Comparison of ENCODE assay signal across 29 cellular contexts in the genomic region with DNA sequence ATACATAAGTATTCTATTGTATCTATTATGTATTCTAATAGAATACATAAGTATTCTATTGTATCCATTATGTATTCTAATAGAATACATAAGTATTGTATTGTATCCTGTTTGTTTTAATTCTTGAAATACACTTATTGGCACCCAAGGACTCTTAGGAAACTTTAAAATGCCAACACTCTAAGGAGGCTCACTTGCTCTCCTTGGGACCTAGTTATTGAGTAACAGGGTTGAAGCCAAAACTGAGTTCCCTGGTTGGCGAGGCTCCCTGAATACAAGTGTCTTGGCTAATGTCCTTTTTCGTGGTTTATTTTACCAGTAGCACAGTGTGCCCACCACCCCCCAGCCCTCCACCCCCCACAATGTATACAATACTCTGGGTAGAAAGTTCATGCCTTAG. TPM values are rescaled to one million over a fixed set of nuclear protein-coding genes. Genes with fewer than 3 reads are reported as not detected.
"Had no signal": no experiment of that assay in that cellular context is flagged by ENCODE, and none has a peak within 500 bp of the region (broad histone marks: within the 10 kb centered on the region; RNA-seq: fewer than 3 reads in every experiment).

No MANE protein-coding gene starts in this region.

- H3K4me3 Mint-ChIP-seq: immature natural killer cell; naive thymus-derived CD4-positive, alpha-beta T cell; nephron; neural progenitor cell; stimulated activated effector memory CD8-positive, alpha-beta T cell treated with anti-CD3 and anti-CD28 coated beads, Interleukin-12 subunit alpha, Interleukin-12 subunit beta, amount 100 ng/mL, for 72 hours had no signal

- ATAC-seq: heart right ventricle; naive thymus-derived CD4-positive, alpha-beta T cell; right cardiac atrium; stimulated activated effector memory CD8-positive, alpha-beta T cell treated with anti-CD3 and anti-CD28 coated beads, Interleukin-12 subunit alpha, Interleukin-12 subunit beta, amount 100 ng/mL, for 72 hours; stimulated activated naive CD8-positive, alpha-beta T cell treated with anti-CD3 and anti-CD28 coated beads, Interleukin-15, Interleukin-2, amounts not matched to agents 100 U/mL and 50 U/mL, for 24 hours had no signal

- H3K4me2 ChIP-seq: neural progenitor cell had no signal

- H3K9me3 Mint-ChIP-seq: immature natural killer cell; naive thymus-derived CD4-positive, alpha-beta T cell; nephron; neural progenitor cell; stimulated activated effector memory CD8-positive, alpha-beta T cell treated with anti-CD3 and anti-CD28 coated beads, Interleukin-12 subunit alpha, Interleukin-12 subunit beta, amount 100 ng/mL, for 72 hours had no signal

- H3K9me3 ChIP-seq: esophagus muscularis mucosa, heart right ventricle, prostate gland, sigmoid colon, thoracic aorta, tibial nerve, upper lobe of left lung, uterus had no signal

- FAIRE-seq: endothelial cell of umbilical vein had no signal

- H3K4me1 ChIP-seq: esophagus muscularis mucosa, heart right ventricle, prostate gland, sigmoid colon, uterus had no signal

- H3K27ac Mint-ChIP-seq: immature natural killer cell; naive thymus-derived CD4-positive, alpha-beta T cell; neural progenitor cell; stimulated activated effector memory CD8-positive, alpha-beta T cell treated with anti-CD3 and anti-CD28 coated beads, Interleukin-12 subunit alpha, Interleukin-12 subunit beta, amount 100 ng/mL, for 72 hours had no signal

- H3K27ac ChIP-seq: dorsolateral prefrontal cortex, esophagus muscularis mucosa, heart right ventricle, neural progenitor cell, prostate gland, sigmoid colon, thoracic aorta, tibial nerve, upper lobe of left lung, uterus had no signal

- DNase-seq: cerebellar nuclear complex; dorsolateral prefrontal cortex; effector CD4-positive, alpha-beta T cell; foreskin melanocyte; glutamatergic neuron; heart right ventricle; hypothalamus; immature natural killer cell; mammary epithelial cell; mesendoderm; midbrain; naive thymus-derived CD4-positive, alpha-beta T cell; nucleus accumbens; right cardiac atrium; sigmoid colon; stimulated activated CD4-positive, alpha-beta T cell treated with anti-CD3 and anti-CD28 coated beads, Interleukin-2, amount 100 ng/mL, for 24 hours; stimulated activated CD4-positive, alpha-beta T cell treated with anti-CD3 and anti-CD28 coated beads, Interleukin-4, amount 100 ng/mL, for 24 hours; stimulated activated naive CD8-positive, alpha-beta T cell treated with anti-CD3 and anti-CD28 coated beads, Interleukin-15, Interleukin-2, amounts not matched to agents 100 U/mL and 50 U/mL, for 24 hours; upper lobe of left lung; uterus had no signal

- H3K27me3 ChIP-seq: dorsolateral prefrontal cortex, esophagus muscularis mucosa, neural progenitor cell, sigmoid colon, tibial nerve, upper lobe of left lung, uterus had no signal

- H3K4me3 ChIP-seq: dorsolateral prefrontal cortex, esophagus muscularis mucosa, heart right ventricle, neural progenitor cell, prostate gland, sigmoid colon, thoracic aorta, tibial nerve, upper lobe of left lung, uterus had no signal

- H3K36me3 Mint-ChIP-seq: immature natural killer cell; neural progenitor cell; stimulated activated effector memory CD8-positive, alpha-beta T cell treated with anti-CD3 and anti-CD28 coated beads, Interleukin-12 subunit alpha, Interleukin-12 subunit beta, amount 100 ng/mL, for 72 hours had no signal

- H3K36me3 ChIP-seq: esophagus muscularis mucosa, heart right ventricle, neural progenitor cell, prostate gland, sigmoid colon, thoracic aorta, tibial nerve, upper lobe of left lung, uterus had no signal

RNA-seq across cellular contexts. Expression of gene PRDM1, which starts 32.7 kb away (rescaled TPM):
- total RNA-seq: osteocyte had no signal
